In the genomic region with DNA sequence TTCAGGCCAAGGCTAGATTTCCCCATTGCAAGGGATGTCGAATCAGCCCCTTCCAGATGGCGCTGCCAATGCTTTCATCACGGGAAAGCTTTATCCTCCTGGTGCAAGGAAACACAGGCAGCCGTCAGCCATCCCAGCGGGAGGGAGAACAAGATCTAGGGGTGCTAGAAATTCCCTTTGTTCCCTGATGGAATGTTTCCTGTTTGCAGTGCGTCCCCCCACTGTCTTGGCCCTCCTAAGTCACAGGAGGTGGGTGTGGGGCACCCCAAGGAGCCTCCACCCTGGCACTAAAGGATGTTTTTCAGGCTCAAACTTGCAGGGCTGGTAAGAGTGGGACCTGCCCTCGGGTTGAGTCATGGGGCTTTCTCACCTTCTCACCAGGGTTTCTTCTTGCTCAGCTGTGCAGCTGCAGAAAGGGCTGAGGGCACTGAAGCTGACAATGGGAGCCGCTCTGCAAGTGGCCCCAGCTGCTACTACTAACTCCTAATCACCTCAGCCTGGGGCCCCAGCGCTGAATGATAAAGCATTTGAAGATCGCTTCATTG, we compare ENCODE assay signal across 11 cellular contexts.
DNase-seq lines count a peak whose midpoint lies in the region; ATAC-seq and TF ChIP-seq lines count a peak whose summit lies in the region.
"Had no signal": no experiment of that assay in that cellular context is flagged by ENCODE, and none has a peak within 500 bp of the region (broad histone marks: within the 10 kb centered on the region; RNA-seq: fewer than 3 reads in every experiment).

No MANE protein-coding gene starts in this region.

- TF ChIP-seq CTCF in WTC11 (IDR thresholded peaks at IDR 0.05) (no peak), spleen (IDR thresholded peaks at IDR 0.05 in 8 of 11, conservative IDR thresholded peaks at IDR 0.05 in 3 of 11) (no peak)

- 79 to 87% (median 83%) methylated on average over 8 to 10 of the region's 10 CpGs for WGBS in spleen, 5 donors

- H3K4me1 ChIP-seq in spleen = peaks cover 7 to 28% (median 19%) of the 10 kb centered on the region in 6 donors

- H3K36me3 ChIP-seq in spleen = peaks cover 0 to 57% (median 16%) of the 10 kb centered on the region in 6 donors

- CTCF ChIA-PET in WTC11 (lab: Charles Lee) = no interaction called here

- H3K4me1 Mint-ChIP-seq in WTC11 = peaks cover 19% of the 10 kb centered on the region
- no peaks in the 10 kb centered on the region for H3K4me1 Mint-ChIP-seq in natural killer cell treated with Interleukin-12 subunit alpha and Interleukin-12 subunit beta and Interleukin-15 and Interleukin-18, amount 100 ng/mL, for 72 hours (ENCODE audit: low read depth in 2 of 2)
- H3K4me1 Mint-ChIP-seq: activated naive CD8-positive, alpha-beta T cell treated with anti-CD3 and anti-CD28 coated beads, Interleukin-2, amount 10 ng/mL, durations not matched to agents 7 days and 5 days had no signal

- no peak overlapping the region for H3K4me3 ChIP-seq in spleen

- no peaks in the 10 kb centered on the region for H3K9me3 Mint-ChIP-seq in WTC11
- no peaks in the 10 kb centered on the region for H3K9me3 Mint-ChIP-seq in natural killer cell treated with Interleukin-12 subunit alpha and Interleukin-12 subunit beta and Interleukin-15 and Interleukin-18, amount 100 ng/mL, for 72 hours
- H3K9me3 Mint-ChIP-seq: activated naive CD8-positive, alpha-beta T cell treated with anti-CD3 and anti-CD28 coated beads, Interleukin-2, amount 10 ng/mL, durations not matched to agents 7 days and 5 days had no signal

- POLR2A ChIA-PET in WTC11 (lab: Charles Lee) = no interaction called here

- no peak overlapping the region for H3K27ac ChIP-seq in spleen

- intact Hi-C loops in spleen (cut with DNase I; ENCODE audit: low total_unique reads) = no loop called here

- H3K27me3 ChIP-seq in spleen (replicated peaks in 1 of 7) = no peaks in the 10 kb centered on the region

- H3K27me3 Mint-ChIP-seq in WTC11 (ENCODE audit: low read depth) = no peaks in the 10 kb centered on the region
- peaks cover 0 to 2% of the 10 kb centered on the region in 2 donors for H3K27me3 Mint-ChIP-seq in natural killer cell treated with Interleukin-12 subunit alpha and Interleukin-12 subunit beta and Interleukin-15 and Interleukin-18, amount 100 ng/mL, for 72 hours

- TF ChIP-seq POLR2A in spleen (IDR thresholded peaks at IDR 0.05) = no peak

- no peaks in the 10 kb centered on the region for H3K9me3 ChIP-seq in spleen

- ATAC-seq in HG02623 (IDR thresholded peaks at IDR 0.05; ENCODE audit: unreplicated experiment) (peak; percentile 58), WTC11 (peak; percentile 74)
- ATAC-seq in natural killer cell treated with Interleukin-12 subunit alpha and Interleukin-12 subunit beta and Interleukin-15 and Interleukin-18, amount 100 ng/mL, for 72 hours = no peak
- ATAC-seq: left ventricle myocardium superior had no signal

- peak overlapping the region; percentile 70 for H3K27ac Mint-ChIP-seq in WTC11
- no peak overlapping the region for H3K27ac Mint-ChIP-seq in natural killer cell treated with Interleukin-12 subunit alpha and Interleukin-12 subunit beta and Interleukin-15 and Interleukin-18, amount 100 ng/mL, for 72 hours
- H3K27ac Mint-ChIP-seq: activated naive CD8-positive, alpha-beta T cell treated with anti-CD3 and anti-CD28 coated beads, Interleukin-2, amount 10 ng/mL, durations not matched to agents 7 days and 5 days had no signal

- no peak overlapping the region for H3K4me3 Mint-ChIP-seq in WTC11
- no peak overlapping the region for H3K4me3 Mint-ChIP-seq in natural killer cell treated with Interleukin-12 subunit alpha and Interleukin-12 subunit beta and Interleukin-15 and Interleukin-18, amount 100 ng/mL, for 72 hours
- H3K4me3 Mint-ChIP-seq: activated naive CD8-positive, alpha-beta T cell treated with anti-CD3 and anti-CD28 coated beads, Interleukin-2, amount 10 ng/mL, durations not matched to agents 7 days and 5 days had no signal

- peaks cover 32% of the 10 kb centered on the region for H3K36me3 Mint-ChIP-seq in WTC11
- H3K36me3 Mint-ChIP-seq in natural killer cell treated with Interleukin-12 subunit alpha and Interleukin-12 subunit beta and Interleukin-15 and Interleukin-18, amount 100 ng/mL, for 72 hours = no peaks in the 10 kb centered on the region
- H3K36me3 Mint-ChIP-seq: activated naive CD8-positive, alpha-beta T cell treated with anti-CD3 and anti-CD28 coated beads, Interleukin-2, amount 10 ng/mL, durations not matched to agents 7 days and 5 days had no signal

- DNase-seq in NCI-H82 (lab: John Stamatoyannopoulos, UW) (peak; percentile 66), NCI-H82 treated with DMSO at 0.1 percent for 48 hours (lab: John Stamatoyannopoulos, UW; ENCODE audit: unreplicated experiment) (no peak), WTC11 (ENCODE audit: low spot score) (peak; percentile 26), spleen (peak; percentile 31), NCI-H187 (lab: John Stamatoyannopoulos, UW) (no peak)
- no peak for DNase-seq in natural killer cell treated with Interleukin-12 subunit alpha and Interleukin-12 subunit beta and Interleukin-15 and Interleukin-18, amount 100 ng/mL, for 72 hours (ENCODE audit: low spot score)
- DNase-seq in stimulated activated CD4-positive, alpha-beta T cell treated with anti-CD3 and anti-CD28 coated beads, Interleukin-1b, Interleukin-23, amount 100 ng/mL, for 48 hours = no peak
- DNase-seq: activated naive CD8-positive, alpha-beta T cell treated with anti-CD3 and anti-CD28 coated beads, Interleukin-2, amount 10 ng/mL, durations not matched to agents 7 days and 5 days; left ventricle myocardium superior; NCI-H526 treated with DMSO at 0.1 percent for 48 hours had no signal

TF ChIP-seq in WTC11, 78 proteins besides CTCF, POLR2A, EP300 and RAD21:
- TF ChIP-seq, protein P1, sequence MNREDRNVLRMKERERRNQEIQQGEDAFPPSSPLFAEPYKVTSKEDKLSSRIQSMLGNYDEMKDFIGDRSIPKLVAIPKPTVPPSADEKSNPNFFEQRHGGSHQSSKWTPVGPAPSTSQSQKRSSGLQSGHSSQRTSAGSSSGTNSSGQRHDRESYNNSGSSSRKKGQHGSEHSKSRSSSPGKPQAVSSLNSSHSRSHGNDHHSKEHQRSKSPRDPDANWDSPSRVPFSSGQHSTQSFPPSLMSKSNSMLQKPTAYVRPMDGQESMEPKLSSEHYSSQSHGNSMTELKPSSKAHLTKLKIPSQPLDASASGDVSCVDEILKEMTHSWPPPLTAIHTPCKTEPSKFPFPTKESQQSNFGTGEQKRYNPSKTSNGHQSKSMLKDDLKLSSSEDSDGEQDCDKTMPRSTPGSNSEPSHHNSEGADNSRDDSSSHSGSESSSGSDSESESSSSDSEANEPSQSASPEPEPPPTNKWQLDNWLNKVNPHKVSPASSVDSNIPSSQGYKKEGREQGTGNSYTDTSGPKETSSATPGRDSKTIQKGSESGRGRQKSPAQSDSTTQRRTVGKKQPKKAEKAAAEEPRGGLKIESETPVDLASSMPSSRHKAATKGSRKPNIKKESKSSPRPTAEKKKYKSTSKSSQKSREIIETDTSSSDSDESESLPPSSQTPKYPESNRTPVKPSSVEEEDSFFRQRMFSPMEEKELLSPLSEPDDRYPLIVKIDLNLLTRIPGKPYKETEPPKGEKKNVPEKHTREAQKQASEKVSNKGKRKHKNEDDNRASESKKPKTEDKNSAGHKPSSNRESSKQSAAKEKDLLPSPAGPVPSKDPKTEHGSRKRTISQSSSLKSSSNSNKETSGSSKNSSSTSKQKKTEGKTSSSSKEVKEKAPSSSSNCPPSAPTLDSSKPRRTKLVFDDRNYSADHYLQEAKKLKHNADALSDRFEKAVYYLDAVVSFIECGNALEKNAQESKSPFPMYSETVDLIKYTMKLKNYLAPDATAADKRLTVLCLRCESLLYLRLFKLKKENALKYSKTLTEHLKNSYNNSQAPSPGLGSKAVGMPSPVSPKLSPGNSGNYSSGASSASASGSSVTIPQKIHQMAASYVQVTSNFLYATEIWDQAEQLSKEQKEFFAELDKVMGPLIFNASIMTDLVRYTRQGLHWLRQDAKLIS (CRISPR knock-in tag; IDR thresholded peaks at IDR 0.05; ENCODE audit: borderline replicate concordance) = no peak
- TF ChIP-seq FOXP1 (CRISPR knock-in tag; IDR thresholded peaks at IDR 0.05; ENCODE audit: borderline replicate concordance) (no peak), ZNF423 (CRISPR knock-in tag; IDR thresholded peaks at IDR 0.05) (peak; percentile 100), MXD4 (CRISPR knock-in tag; IDR thresholded peaks at IDR 0.05; ENCODE audit: borderline replicate concordance) (no peak), ESRRA (CRISPR knock-in tag; IDR thresholded peaks at IDR 0.05; ENCODE audit: borderline replicate concordance) (no peak), NFE2L1 (CRISPR knock-in tag; IDR thresholded peaks at IDR 0.05) (no peak), FOXJ3 (CRISPR knock-in tag; IDR thresholded peaks at IDR 0.05; ENCODE audit: borderline replicate concordance) (no peak)

Comparison
In these comparisons a context has a peak if more than half of its experiments do, and no peak if none do; other contexts are left out.
1. DNase-seq: peak in NCI-H82 (single experiment), WTC11 (single experiment) and spleen (single experiment); none in NCI-H82 treated with DMSO at 0.1 percent for 48 hours (single experiment), natural killer cell treated with Interleukin-12 subunit alpha and Interleukin-12 subunit beta and Interleukin-15 and Interleukin-18, amount 100 ng/mL, for 72 hours (single experiment), NCI-H187 (0 of 2) and stimulated activated CD4-positive, alpha-beta T cell treated with anti-CD3 and anti-CD28 coated beads, Interleukin-1b, Interleukin-23, amount 100 ng/mL, for 48 hours (single experiment).
2. ATAC-seq: peak in HG02623 (single experiment) and WTC11 (single experiment); none in natural killer cell treated with Interleukin-12 subunit alpha and Interleukin-12 subunit beta and Interleukin-15 and Interleukin-18, amount 100 ng/mL, for 72 hours (0 of 2).